ENCODE assay signal across 1 cellular context in genomic region chr10:12264204-12264908, GRCh38.
TF ChIP-seq lines count a peak whose summit lies in the region.

No MANE protein-coding gene starts in this region.

TF ChIP-seq in HEK293, 187 proteins besides CTCF, POLR2A, EP300 and RAD21 (continued from another document and continues in another):
- TF ChIP-seq INSM2 (tag by site-specific recombination; IDR thresholded peaks at IDR 0.05) (peak; percentile 38; the same call in 1 of the 2 replicates), ZNF146 (tag by site-specific recombination; IDR thresholded peaks at IDR 0.05) (no peak), ATF2 (tag by site-specific recombination; IDR thresholded peaks at IDR 0.05; ENCODE audit: low read depth) (no peak), ZNF239 (tag by site-specific recombination; IDR thresholded peaks at IDR 0.05) (no peak), ZNF561 (tag by site-specific recombination; IDR thresholded peaks at IDR 0.05; ENCODE audit: borderline replicate concordance) (peak; percentile 95), ZNF26 (tag by site-specific recombination; IDR thresholded peaks at IDR 0.05) (no peak), PRDM10 (tag by site-specific recombination; IDR thresholded peaks at IDR 0.05) (no peak), ZXDB (tag by site-specific recombination; IDR thresholded peaks at IDR 0.05) (peak; percentile 95), REST (tag by site-specific recombination; IDR thresholded peaks at IDR 0.05) (no peak), ZIC2 (tag by site-specific recombination; IDR thresholded peaks at IDR 0.05) (peak; percentile 7; the same call in 1 of the 2 replicates), ZNF18 (tag by site-specific recombination; IDR thresholded peaks at IDR 0.05) (0 out of 2 replicates have a peak, but pooled peaks have one; percentile 18), ZNF248 (tag by site-specific recombination; IDR thresholded peaks at IDR 0.05) (no peak), KLF7 (tag by site-specific recombination; IDR thresholded peaks at IDR 0.05; ENCODE audit: borderline replicate concordance) (peak; percentile 61; the same call in 1 of the 2 replicates), ZSCAN4 (tag by site-specific recombination; IDR thresholded peaks at IDR 0.05) (no peak), TCF7L2 (IDR thresholded peaks at IDR 0.05; ENCODE audit: borderline replicate concordance, low read depth, low read length) (no peak), SP2 (tag by site-specific recombination; IDR thresholded peaks at IDR 0.05) (peak; percentile 41; the same call in 1 of the 2 replicates), ZNF391 (tag by site-specific recombination; IDR thresholded peaks at IDR 0.05; ENCODE audit: borderline replicate concordance, low read depth) (no peak), ZNF302 (tag by site-specific recombination; IDR thresholded peaks at IDR 0.05; ENCODE audit: low read depth) (no peak), ZNF596 (tag by site-specific recombination; IDR thresholded peaks at IDR 0.05) (no peak), BCL11B (tag by site-specific recombination; IDR thresholded peaks at IDR 0.05; ENCODE audit: low read depth) (peak; percentile 36; the same call in 1 of the 2 replicates), ZBTB1 (tag by site-specific recombination; IDR thresholded peaks at IDR 0.05) (no peak), ZNF585B (tag by site-specific recombination; IDR thresholded peaks at IDR 0.05) (no peak), ZFP37 (tag by site-specific recombination; IDR thresholded peaks at IDR 0.05) (no peak), RBAK (tag by site-specific recombination; IDR thresholded peaks at IDR 0.05) (no peak), ZNF629 (tag by site-specific recombination; IDR thresholded peaks at IDR 0.05) (peak; percentile 74), ZNF664 (tag by site-specific recombination; IDR thresholded peaks at IDR 0.05) (no peak), SP3 (tag by site-specific recombination; IDR thresholded peaks at IDR 0.05) (peak; percentile 66), ZFP69B (tag by site-specific recombination; IDR thresholded peaks at IDR 0.05) (0 out of 2 replicates have a peak, but pooled peaks have one; percentile 50), ZNF768 (tag by site-specific recombination; IDR thresholded peaks at IDR 0.05) (no peak), EGR2 (tag by site-specific recombination; IDR thresholded peaks at IDR 0.05; ENCODE audit: low read depth) (peak; percentile 76), OVOL3 (tag by site-specific recombination; IDR thresholded peaks at IDR 0.05) (no peak), ZNF366 (tag by site-specific recombination; conservative IDR thresholded peaks at IDR 0.05) (peak; percentile 65; the same call in 1 of the 2 replicates), ZNF350 (tag by site-specific recombination; IDR thresholded peaks at IDR 0.05) (no peak), ZNF175 (tag by site-specific recombination; IDR thresholded peaks at IDR 0.05) (no peak), ZNF155 (tag by site-specific recombination; IDR thresholded peaks at IDR 0.05) (no peak), ZNF571 (tag by site-specific recombination; IDR thresholded peaks at IDR 0.05) (no peak), ZSCAN16 (tag by site-specific recombination; IDR thresholded peaks at IDR 0.05) (no peak), ZNF335 (tag by site-specific recombination; conservative IDR thresholded peaks at IDR 0.05) (peak; percentile 63), ZNF148 (tag by site-specific recombination; IDR thresholded peaks at IDR 0.05; ENCODE audit: borderline replicate concordance) (no peak), SETDB1 (IDR thresholded peaks at IDR 0.05; ENCODE audit: insufficient read length, low read length) (no peak), AEBP2 (tag by site-specific recombination; IDR thresholded peaks at IDR 0.05; ENCODE audit: borderline replicate concordance) (no peak), ZNF362 (tag by site-specific recombination; IDR thresholded peaks at IDR 0.05) (no peak)
